In the genomic region with DNA sequence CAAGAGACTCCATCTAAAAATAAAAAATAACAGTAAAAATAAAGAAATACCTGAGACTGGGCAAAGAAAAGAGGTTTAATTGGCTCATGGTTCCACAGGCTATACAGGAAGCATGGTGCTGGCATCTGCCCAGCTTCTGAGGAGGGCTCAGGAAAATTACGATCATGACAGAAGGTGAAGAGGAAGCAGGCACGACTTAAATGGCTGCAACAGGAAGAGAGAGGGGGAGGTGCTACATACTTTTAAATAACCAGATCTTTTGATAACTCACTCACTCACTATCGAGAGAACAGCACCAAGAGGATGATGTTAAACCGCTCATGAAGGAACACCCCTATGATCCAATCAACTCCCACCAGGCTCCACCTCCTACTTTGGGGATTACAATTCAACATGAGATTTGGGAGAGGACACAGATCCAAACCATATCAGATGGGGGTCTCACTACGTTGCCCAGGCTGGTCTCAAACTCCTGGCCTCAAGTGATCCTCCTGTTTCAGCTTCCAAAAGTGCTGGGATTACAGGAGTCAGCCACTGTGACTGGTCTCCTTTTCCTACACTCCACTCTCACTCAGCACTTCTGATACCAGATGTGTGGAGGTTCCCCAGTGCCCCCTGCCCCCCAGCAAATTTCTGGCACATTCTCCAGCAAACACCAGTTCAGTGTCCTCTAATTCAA, we compare ENCODE assay signal across 12 cellular contexts. TPM values are rescaled to one million over a fixed set of nuclear protein-coding genes. Genes with fewer than 3 reads are reported as not detected.
DNase-seq lines count a peak whose midpoint lies in the region; TF ChIP-seq lines count a peak whose summit lies in the region.
"Had no signal": no experiment of that assay in that cellular context is flagged by ENCODE, and none has a peak within 500 bp of the region (broad histone marks: within the 10 kb centered on the region; RNA-seq: fewer than 3 reads in every experiment).

No MANE protein-coding gene starts in this region.

- H3K4me3 ChIP-seq in HEK293 (ENCODE audit: low read depth, low read length): no peak overlapping the region
- H3K4me3 ChIP-seq: gastrocnemius medialis, upper lobe of right lung had no signal

- H3K4me1 ChIP-seq in HEK293 (ENCODE audit: control insufficient read depth, insufficient read depth, low read length): peaks cover 2% of the 10 kb centered on the region; the same call in 1 of the 2 replicates
- H3K4me1 ChIP-seq: gastrocnemius medialis, upper lobe of right lung had no signal

- H3K27me3 Mint-ChIP-seq in endothelial cell (ENCODE audit: unreplicated experiment): peaks cover 1% of the 10 kb centered on the region
- H3K27me3 Mint-ChIP-seq: brain had no signal

- H3K36me3 ChIP-seq in HEK293 (ENCODE audit: control insufficient read depth in 2 of 2, insufficient read depth in 1 of 2, low read length in 2 of 2): no peaks in the 10 kb centered on the region
- H3K36me3 ChIP-seq: gastrocnemius medialis, upper lobe of right lung had no signal

- POLR2A ChIA-PET in HEK293 (lab: Yijun Ruan, JAX): no interaction called here

- no peaks in the 10 kb centered on the region for H3K36me3 Mint-ChIP-seq in endothelial cell (ENCODE audit: low read depth, unreplicated experiment)
- H3K36me3 Mint-ChIP-seq: brain had no signal

- H3K9me3 ChIP-seq in HEK293 (ENCODE audit: control insufficient read depth, insufficient read depth, low read depth, low read length): no peaks in the 10 kb centered on the region
- H3K9me3 ChIP-seq: gastrocnemius medialis, upper lobe of right lung had no signal

- no peak overlapping the region for H3K4me3 Mint-ChIP-seq in endothelial cell (ENCODE audit: unreplicated experiment)
- H3K4me3 Mint-ChIP-seq: brain had no signal

- peak overlapping the region; percentile 62 for H3K27ac Mint-ChIP-seq in endothelial cell (ENCODE audit: unreplicated experiment)

- no peak overlapping the region for H3K27ac ChIP-seq in HEK293 (ENCODE audit: extremely low read depth, low read depth, low read length)
- H3K27ac ChIP-seq: gastrocnemius medialis, upper lobe of right lung had no signal

- TF ChIP-seq CTCF in HEK293 (tag by site-specific recombination; IDR thresholded peaks at IDR 0.05): no peak
- no peak for TF ChIP-seq CTCF in endothelial cell (IDR thresholded peaks at IDR 0.05; ENCODE audit: unreplicated experiment)

- H3K9me3 Mint-ChIP-seq in endothelial cell (ENCODE audit: unreplicated experiment): no peaks in the 10 kb centered on the region

- CTCF ChIA-PET in HEK293 (lab: Yijun Ruan, JAX): interaction anchor here (1.7 kb wide), 1 partner anchor 26 kb away, joined by 6 read pairs; no protein-coding TSS in a partner anchor

- H3K4me1 Mint-ChIP-seq in endothelial cell (ENCODE audit: unreplicated experiment): peaks cover 10% of the 10 kb centered on the region

- no peak for TF ChIP-seq POLR2A in erythroblast (IDR thresholded peaks at IDR 0.05; ENCODE audit: low read length)

- DNase-seq in Ammon's horn (ENCODE audit: low spot score) (peak; percentile 8), endothelial cell (ENCODE audit: low spot score) (no peak), erythroblast (lab: John Stamatoyannopoulos, UW) (no peak), DMS114 treated with DMSO at 0.1 percent for 48 hours (lab: John Stamatoyannopoulos, UW; ENCODE audit: unreplicated experiment) (no peak), NCI-H1694 (lab: John Stamatoyannopoulos, UW) (no peak), NCI-H146 treated with DMSO at 0.1 percent for 48 hours (lab: John Stamatoyannopoulos, UW; ENCODE audit: unreplicated experiment) (no peak)
- DNase-seq in activated CD4-positive, alpha-beta T cell treated with anti-CD3 and anti-CD28 coated beads for 1 hour: peak; percentile 10
- DNase-seq: gastrocnemius medialis, NCI-H2227 treated with DMSO at 0.1 percent for 48 hours, upper lobe of right lung had no signal

TF ChIP-seq in HEK293, 187 proteins besides CTCF, POLR2A, EP300 and RAD21:
- no peak for TF ChIP-seq ZFHX2 (tag by site-specific recombination; conservative IDR thresholded peaks at IDR 0.05)
- no peak for TF ChIP-seq ZNF324 (tag by site-specific recombination; IDR thresholded peaks at IDR 0.05)
- TF ChIP-seq, protein P1, sequence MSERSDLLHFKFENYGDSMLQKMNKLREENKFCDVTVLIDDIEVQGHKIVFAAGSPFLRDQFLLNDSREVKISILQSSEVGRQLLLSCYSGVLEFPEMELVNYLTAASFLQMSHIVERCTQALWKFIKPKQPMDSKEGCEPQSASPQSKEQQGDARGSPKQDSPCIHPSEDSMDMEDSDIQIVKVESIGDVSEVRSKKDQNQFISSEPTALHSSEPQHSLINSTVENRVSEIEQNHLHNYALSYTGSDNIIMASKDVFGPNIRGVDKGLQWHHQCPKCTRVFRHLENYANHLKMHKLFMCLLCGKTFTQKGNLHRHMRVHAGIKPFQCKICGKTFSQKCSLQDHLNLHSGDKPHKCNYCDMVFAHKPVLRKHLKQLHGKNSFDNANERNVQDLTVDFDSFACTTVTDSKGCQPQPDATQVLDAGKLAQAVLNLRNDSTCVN (tag by site-specific recombination; optimal IDR thresholded peaks at IDR 0.05): no peak
- no peak for TF ChIP-seq ZNF394 (tag by site-specific recombination; IDR thresholded peaks at IDR 0.05; ENCODE audit: borderline replicate concordance)
- TF ChIP-seq ZNF148 (tag by site-specific recombination; IDR thresholded peaks at IDR 0.05; ENCODE audit: borderline replicate concordance): no peak
- TF ChIP-seq ZSCAN18 (tag by site-specific recombination; IDR thresholded peaks at IDR 0.05): no peak
- no peak for TF ChIP-seq ZNF169 (tag by site-specific recombination; IDR thresholded peaks at IDR 0.05)
- TF ChIP-seq, protein P2, sequence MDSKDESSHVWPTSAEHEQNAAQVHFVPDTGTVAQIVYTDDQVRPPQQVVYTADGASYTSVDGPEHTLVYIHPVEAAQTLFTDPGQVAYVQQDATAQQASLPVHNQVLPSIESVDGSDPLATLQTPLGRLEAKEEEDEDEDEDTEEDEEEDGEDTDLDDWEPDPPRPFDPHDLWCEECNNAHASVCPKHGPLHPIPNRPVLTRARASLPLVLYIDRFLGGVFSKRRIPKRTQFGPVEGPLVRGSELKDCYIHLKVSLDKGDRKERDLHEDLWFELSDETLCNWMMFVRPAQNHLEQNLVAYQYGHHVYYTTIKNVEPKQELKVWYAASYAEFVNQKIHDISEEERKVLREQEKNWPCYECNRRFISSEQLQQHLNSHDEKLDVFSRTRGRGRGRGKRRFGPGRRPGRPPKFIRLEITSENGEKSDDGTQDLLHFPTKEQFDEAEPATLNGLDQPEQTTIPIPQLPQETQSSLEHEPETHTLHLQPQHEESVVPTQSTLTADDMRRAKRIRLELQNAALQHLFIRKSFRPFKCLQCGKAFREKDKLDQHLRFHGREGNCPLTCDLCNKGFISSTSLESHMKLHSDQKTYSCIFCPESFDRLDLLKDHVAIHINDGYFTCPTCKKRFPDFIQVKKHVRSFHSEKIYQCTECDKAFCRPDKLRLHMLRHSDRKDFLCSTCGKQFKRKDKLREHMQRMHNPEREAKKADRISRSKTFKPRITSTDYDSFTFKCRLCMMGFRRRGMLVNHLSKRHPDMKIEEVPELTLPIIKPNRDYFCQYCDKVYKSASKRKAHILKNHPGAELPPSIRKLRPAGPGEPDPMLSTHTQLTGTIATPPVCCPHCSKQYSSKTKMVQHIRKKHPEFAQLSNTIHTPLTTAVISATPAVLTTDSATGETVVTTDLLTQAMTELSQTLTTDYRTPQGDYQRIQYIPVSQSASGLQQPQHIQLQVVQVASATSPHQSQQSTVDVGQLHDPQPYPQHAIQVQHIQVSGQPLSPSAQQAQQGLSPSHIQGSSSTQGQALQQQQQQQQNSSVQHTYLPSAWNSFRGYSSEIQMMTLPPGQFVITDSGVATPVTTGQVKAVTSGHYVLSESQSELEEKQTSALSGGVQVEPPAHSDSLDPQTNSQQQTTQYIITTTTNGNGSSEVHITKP (tag by site-specific recombination; IDR thresholded peaks at IDR 0.05): peak; percentile 57
- TF ChIP-seq ZSCAN30 (tag by site-specific recombination; IDR thresholded peaks at IDR 0.05): no peak
- TF ChIP-seq ZNF121 (tag by site-specific recombination; IDR thresholded peaks at IDR 0.05): peak; percentile 74

RNA-seq across cellular contexts. Expression of gene ZNF157, which starts 11.9 kb away (rescaled TPM):
- 0.67 TPM for total RNA-seq in endothelial cell (ENCODE audit: unreplicated experiment)

Comparison
In these comparisons a context has a peak if more than half of its experiments do, and no peak if none do; other contexts are left out.
1. DNase-seq: peak in Ammon's horn (single experiment) and activated CD4-positive, alpha-beta T cell treated with anti-CD3 and anti-CD28 coated beads for 1 hour (single experiment); none in endothelial cell (single experiment), erythroblast (0 of 2), DMS114 treated with DMSO at 0.1 percent for 48 hours (single experiment), NCI-H1694 (single experiment) and NCI-H146 treated with DMSO at 0.1 percent for 48 hours (single experiment).